ENCODE assay signal across 8 cellular contexts in genomic region chr1:147172168-147173016, GRCh38. TPM values are rescaled to one million over a fixed set of nuclear protein-coding genes. Genes with fewer than 3 reads are reported as not detected.
A peak's percentile ranks its signal among the peaks of the same experiment; 100 is the strongest.
DNase-seq lines count a peak whose midpoint lies in the region; TF ChIP-seq lines count a peak whose summit lies in the region.

Gene PRKAB2 (minus strand): TSS chr1:147172470. CDS start chr1:147172144, 326 bp downstream.

- H3K4me3 Mint-ChIP-seq in H9, result peak within 1 kb of the TSS; percentile 90 to 97
- peak within 1 kb of the TSS; percentile 100 for H3K4me3 Mint-ChIP-seq in neural crest cell

- peaks cover 11% of the 10 kb centered on the region for H3K23me2 ChIP-seq in H9 (ENCODE audit: insufficient read length, low read depth, low read length, poor library complexity, severe bottlenecking)

- H3F3A ChIP-seq in Loucy (ENCODE audit: low read depth), result no peaks in the 10 kb centered on the region

- H2BK12ac ChIP-seq in H9 (ENCODE audit: insufficient read length, low read depth, low read length), result no peak within 1 kb of the TSS

- H3K36me3 Mint-ChIP-seq in H9 (ENCODE audit: insufficient read depth in 1 of 3, low read depth in 3 of 3) (peaks cover under 1 to 9% (median 5%) of the 10 kb centered on the region in 3 experiments; a peak in 5 of 7 replicates), neural crest cell (ENCODE audit: low read depth) (peaks cover 9% of the 10 kb centered on the region)

- H3K27ac Mint-ChIP-seq in H9 (peak within 1 kb of the TSS; percentile 98 to 99 (median 98)), neural crest cell (ENCODE audit: unreplicated experiment) (peak within 1 kb of the TSS; percentile 99)

- no peak within 1 kb of the TSS for H3K23ac ChIP-seq in H9 (ENCODE audit: insufficient read length, low read depth, low read length)

- no peak within 1 kb of the TSS for H4K5ac ChIP-seq in H9 (ENCODE audit: insufficient read length, low read depth, low read length)

- H3K9me3 Mint-ChIP-seq in H9 (peaks cover 0 to 6% of the 10 kb centered on the region in 2 experiments; a peak in 2 of 5 replicates), neural crest cell (peaks cover 5% of the 10 kb centered on the region)

- no peak within 1 kb of the TSS for H4K91ac ChIP-seq in H9 (ENCODE audit: insufficient read length, low read depth, low read length)

- no peak within 1 kb of the TSS for H2AK5ac ChIP-seq in H9 (ENCODE audit: insufficient read length, low read length)

- intact Hi-C loops in stomach (cut with DNase I; ENCODE audit: low total_unique reads), result no loop called here

- H3K36me3 ChIP-seq in Loucy (ENCODE audit: insufficient read depth, low read length) (no peaks in the 10 kb centered on the region), stomach (peaks cover 0 to 3% (median 0%) of the 10 kb centered on the region in 4 donors)

- DNase-seq in GF-D8 (lab: John Stamatoyannopoulos, UW) (peak; percentile 90), H9 (peak; percentile 96), SHP77 (lab: John Stamatoyannopoulos, UW) (peak; percentile 98 to 99), activated gamma-delta T cell treated with Interleukin-2 at 50 U/mL for 16 hours (peak; percentile 87), foreskin fibroblast (peak; percentile 97 to 99), neural crest cell (ENCODE audit: low read depth, low spot score) (peak; percentile 93), stomach (peak; percentile 97)

- H3K4me1 ChIP-seq in H9 (ENCODE audit: insufficient read depth, low read length) (no peaks in the 10 kb centered on the region; the same call in 1 of the 2 replicates), Loucy (ENCODE audit: insufficient read depth, low read length, poor library complexity, severe bottlenecking) (peaks cover 52% of the 10 kb centered on the region), stomach (peaks cover 19 to 58% (median 38%) of the 10 kb centered on the region in 4 donors)

- no peak within 1 kb of the TSS for H2BK120ac ChIP-seq in H9 (ENCODE audit: low read depth, low read length, poor library complexity, severe bottlenecking)

- H3K27ac ChIP-seq in H9 (ENCODE audit: insufficient read length, low read depth, low read length), result peak within 1 kb of the TSS; percentile 13
- peak within 1 kb of the TSS; percentile 95 to 98 (median 96) for H3K27ac ChIP-seq in stomach

- no peaks in the 10 kb centered on the region for H3K79me1 ChIP-seq in H9 (ENCODE audit: insufficient read depth, low read depth, low read length, poor library complexity, severe bottlenecking)

- H3K18ac ChIP-seq in H9 (ENCODE audit: insufficient read length, low read depth, low read length), result peak within 1 kb of the TSS; percentile 87

- H3K4me2 ChIP-seq in H9 (ENCODE audit: insufficient read depth, insufficient read length, low read length), result peak within 1 kb of the TSS; percentile 80
- peak within 1 kb of the TSS; percentile 83 for H3K4me2 ChIP-seq in Loucy (ENCODE audit: low read depth, low read length, poor library complexity, severe bottlenecking)

- WGBS in H9 (ENCODE audit: extremely low coverage, insufficient read length, low lambda C conversion rate), result no CpG with 5 or more reads among the region's 72 CpGs
- WGBS in stomach, 5 donors, result 0 to 1% (median 0%) methylated on average over 16 to 72 of the region's 72 CpGs

- H2BK20ac ChIP-seq in H9 (ENCODE audit: low read depth, low read length, poor library complexity, severe bottlenecking), result no peak within 1 kb of the TSS

- H3K14ac ChIP-seq in H9 (ENCODE audit: insufficient read depth, low read length), result peak within 1 kb of the TSS; percentile 77

- TF ChIP-seq CTCF in H9 (conservative IDR thresholded peaks at IDR 0.05) (peak; percentile 97), Loucy (conservative IDR thresholded peaks at IDR 0.05; ENCODE audit: low read length) (peak; percentile 69), foreskin fibroblast (IDR thresholded peaks at IDR 0.05; ENCODE audit: low read depth, low read length) (peak; percentile 68), neural crest cell (conservative IDR thresholded peaks at IDR 0.05) (peak; percentile 93), stomach (IDR thresholded peaks at IDR 0.05) (peak in 5 of 7 experiments; percentile 78 to 95 (median 91))

- H3K9me3 ChIP-seq in H9 (ENCODE audit: control insufficient read depth, low read depth, low read length) (no peaks in the 10 kb centered on the region), Loucy (ENCODE audit: insufficient read depth, low read depth, low read length) (no peaks in the 10 kb centered on the region), stomach (no peaks in the 10 kb centered on the region)

- no peak within 1 kb of the TSS for H2BK5ac ChIP-seq in H9 (ENCODE audit: insufficient read length, low read length)

- H3K4me1 Mint-ChIP-seq in H9 (peaks cover 42% of the 10 kb centered on the region in 2 experiments), neural crest cell (peaks cover 40% of the 10 kb centered on the region)

- H3K56ac ChIP-seq in H9 (ENCODE audit: insufficient read length, low read depth, low read length), result no peak within 1 kb of the TSS

- no peak for TF ChIP-seq EP300 in stomach (IDR thresholded peaks at IDR 0.05)

- H3K9me2 ChIP-seq in Loucy (replicated peaks; ENCODE audit: low read depth, low read length), result no peaks in the 10 kb centered on the region

- H3K4ac ChIP-seq in H9 (ENCODE audit: low read depth, low read length), result no peak within 1 kb of the TSS

- H3K9ac ChIP-seq in H9 (ENCODE audit: extremely low read depth, insufficient read length, low read length), result peak within 1 kb of the TSS; percentile 77
- H3K9ac ChIP-seq in Loucy (ENCODE audit: low read depth, low read length, poor library complexity, severe bottlenecking), result peak within 1 kb of the TSS; percentile 91

- H4K20me1 ChIP-seq in H9 (ENCODE audit: control insufficient read depth, insufficient read depth, insufficient read length), result no peaks in the 10 kb centered on the region
- H4K20me1 ChIP-seq in Loucy (ENCODE audit: insufficient read depth, low read length, poor library complexity, severe bottlenecking), result no peaks in the 10 kb centered on the region

- peak within 1 kb of the TSS; percentile 87 for H3K4me3 ChIP-seq in Loucy (ENCODE audit: low read length, poor library complexity, severe bottlenecking)
- H3K4me3 ChIP-seq in foreskin fibroblast (ENCODE audit: low read depth in 1 of 2, low read length in 2 of 2), result peak within 1 kb of the TSS; percentile 89 to 92
- peak within 1 kb of the TSS; percentile 70 to 92 (median 90) for H3K4me3 ChIP-seq in stomach

- no peak within 1 kb of the TSS for H4K8ac ChIP-seq in H9 (replicated peaks; ENCODE audit: insufficient read length, low read depth, low read length)

- no peaks in the 10 kb centered on the region for H3K27me3 ChIP-seq in H9 (ENCODE audit: insufficient read depth, low read length)
- H3K27me3 ChIP-seq in Loucy (ENCODE audit: insufficient read depth, low read length, poor library complexity, severe bottlenecking), result no peaks in the 10 kb centered on the region
- H3K27me3 ChIP-seq in stomach, result no peaks in the 10 kb centered on the region

- H2AFZ ChIP-seq in H9 (ENCODE audit: low read length) (no peak within 1 kb of the TSS), Loucy (ENCODE audit: low read length) (peak within 1 kb of the TSS; percentile 96)

- H3T11ph ChIP-seq in H9 (ENCODE audit: low read length), result no peak within 1 kb of the TSS

- H3K79me2 ChIP-seq in H9 (ENCODE audit: insufficient read depth, low read length), result peaks cover 8% of the 10 kb centered on the region; the same call in 1 of the 2 replicates
- peaks cover 55% of the 10 kb centered on the region for H3K79me2 ChIP-seq in Loucy (ENCODE audit: insufficient read depth, low read length)

- H2BK15ac ChIP-seq in H9 (ENCODE audit: low read depth, low read length), result no peak within 1 kb of the TSS

- H3K27me3 Mint-ChIP-seq in H9 (ENCODE audit: low read depth) (no peaks in the 10 kb centered on the region), neural crest cell (ENCODE audit: low read depth) (no peaks in the 10 kb centered on the region)

- peak in 2 of 4 donors; percentile 23 to 61 for TF ChIP-seq POLR2A in stomach (IDR thresholded peaks at IDR 0.05)

RNA-seq across cellular contexts. Expression of gene PRKAB2, which starts in this region (rescaled TPM):
- total RNA-seq in H9 (2021) (17.8 and 21.2 TPM in 2 replicates), neural crest cell (19.4 and 19.7 TPM in 2 replicates), stomach (10 to 100 TPM in 4 of 5 donors, 1 to 10 TPM in 1; 8.1 to 26.3 (median 18.1) TPM)
- polyA plus RNA-seq in stomach, result 1 to 10 TPM; 6.0 to 7.5 (median 6.7) TPM

Comparison
In these comparisons a context has a peak if more than half of its experiments do, and no peak if none do; other contexts are left out.
1. Peak in every context shown above with its lines: DNase-seq, H3K4me3 ChIP-seq and H3K27ac ChIP-seq.